Comparison of ENCODE assay signal across 21 cellular contexts in the genomic region with DNA sequence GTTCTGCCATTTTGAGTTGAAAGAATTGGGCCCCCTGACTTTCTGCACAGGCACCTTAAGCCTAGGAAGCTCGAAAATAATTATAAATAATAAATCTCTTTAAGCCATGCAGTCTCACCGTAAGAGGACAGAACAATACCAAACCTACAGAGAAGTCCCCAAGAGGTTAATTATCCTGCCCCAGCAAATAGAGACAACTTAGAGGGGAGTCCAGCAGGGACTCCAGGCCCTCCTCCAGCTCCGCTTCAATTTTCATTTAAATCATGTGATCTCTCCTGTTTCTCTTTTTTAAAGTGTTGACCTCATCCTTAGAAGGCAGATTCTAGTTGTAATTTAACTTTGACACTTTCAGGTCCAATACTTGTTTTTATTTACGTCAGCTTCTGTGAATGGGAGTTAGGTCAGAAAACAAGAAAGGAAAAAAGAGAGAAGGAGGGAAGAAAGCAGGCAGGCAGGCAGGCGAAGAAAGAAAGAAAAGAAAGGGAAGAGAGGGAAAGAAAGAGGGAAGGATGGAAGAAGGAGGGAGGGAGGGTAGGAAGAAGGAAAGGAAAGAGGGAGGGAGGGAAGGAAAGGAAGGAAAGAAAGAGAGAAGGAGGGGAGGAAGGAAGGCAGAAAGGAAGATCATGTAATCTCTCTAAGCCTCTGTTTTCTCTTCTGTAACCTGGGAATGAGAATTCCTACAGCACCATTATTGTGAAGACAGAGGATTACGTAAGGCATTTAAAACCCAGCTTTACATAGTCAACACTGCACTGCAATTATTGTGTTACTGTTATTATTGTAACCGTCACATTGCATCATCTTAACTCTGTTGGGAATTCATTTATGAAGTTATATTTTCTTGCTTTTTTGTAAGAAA.
DNase-seq lines count a peak whose midpoint lies in the region; FAIRE-seq and TF ChIP-seq lines count a peak whose summit lies in the region.
"Had no signal": no experiment of that assay in that cellular context is flagged by ENCODE, and none has a peak within 500 bp of the region (broad histone marks: within the 10 kb centered on the region; RNA-seq: fewer than 3 reads in every experiment).

No MANE protein-coding gene starts in this region.

- peaks cover 39% of the 10 kb centered on the region for H3K4me1 Mint-ChIP-seq in nephron
- H3K4me1 Mint-ChIP-seq: activated B cell treated with CpG ODN at 0.5 μM for 24 hours had no signal

- no peak overlapping the region for H2BK15ac ChIP-seq in H1 (ENCODE audit: low read length)

- no peaks in the 10 kb centered on the region for H3K27me3 Mint-ChIP-seq in nephron (ENCODE audit: low read depth)

- H2BK20ac ChIP-seq in H1 (ENCODE audit: low read length) = no peak overlapping the region

- no peak for TF ChIP-seq EP300 in H1 (IDR thresholded peaks at IDR 0.05; ENCODE audit: borderline replicate concordance in 1 of 2, low read depth in 2 of 2, low read length in 2 of 2)

- no peaks in the 10 kb centered on the region for H3K9me3 ChIP-seq in H1 (ENCODE audit: insufficient read depth in 2 of 2, low read depth in 1 of 2, low read length in 1 of 2)
- H3K9me3 ChIP-seq: gastroesophageal sphincter, SJCRH30 had no signal

- no peaks in the 10 kb centered on the region for H3K36me3 ChIP-seq in H7 (replicated peaks; ENCODE audit: control insufficient read depth, insufficient read depth, low read length)
- no peaks in the 10 kb centered on the region for H3K36me3 ChIP-seq in H1 (ENCODE audit: control insufficient read depth in 2 of 4, insufficient read depth in 4 of 4, low read length in 3 of 4)
- H3K36me3 ChIP-seq: gastroesophageal sphincter, SJCRH30 had no signal

- H3K27ac ChIP-seq in H1 (ENCODE audit: low read depth, low read length) = 0 out of 2 replicates have a peak overlapping the region, but pooled peaks have one; percentile 50
- H3K27ac ChIP-seq: coronary artery, gastroesophageal sphincter, PC-9, SJCRH30 had no signal

- H3K27me3 ChIP-seq in H7 (ENCODE audit: control insufficient read depth, insufficient read depth, low read length) (no peaks in the 10 kb centered on the region), H1 (replicated peaks in 1 of 4; ENCODE audit: control insufficient read depth in 3 of 4, extremely low read depth in 1 of 4, insufficient read depth in 3 of 4, low read length in 3 of 4) (no peaks in the 10 kb centered on the region)
- H3K27me3 ChIP-seq: gastroesophageal sphincter, SJCRH30 had no signal

- peak; percentile 24 for FAIRE-seq in H1 (lab: Jason Lieb, UNC)

- TF ChIP-seq CTCF in H1 (IDR thresholded peaks at IDR 0.05; ENCODE audit: control extremely low read depth in 1 of 3, insufficient read depth in 1 of 3, low read depth in 1 of 3, low read length in 3 of 3) = no peak
- no peak for TF ChIP-seq CTCF in nephron (IDR thresholded peaks at IDR 0.05; ENCODE audit: unreplicated experiment in 3 of 3)

- H3K4me1 ChIP-seq in H1 (replicated peaks in 1 of 4; ENCODE audit: control insufficient read depth in 3 of 4, insufficient read depth in 4 of 4, low read length in 3 of 4) = peaks cover 3 to 28% (median 22%) of the 10 kb centered on the region in 4 experiments

- H3K79me2 ChIP-seq in H1 (ENCODE audit: control insufficient read depth in 1 of 2, insufficient read depth in 2 of 2, low read length in 2 of 2) = no peaks in the 10 kb centered on the region

- POLR2A ChIA-PET in H1 (lab: Charles Lee; ENCODE audit: partially characterized antibody) = interaction anchor here (0.9 kb wide), 1 partner anchor 16 kb away, joined by 4 read pairs; no protein-coding TSS in a partner anchor

- H3K4ac ChIP-seq in H1 (replicated peaks; ENCODE audit: insufficient read length, low read depth, low read length) = no peak overlapping the region

- CTCF ChIA-PET in H1 (lab: Charles Lee; ENCODE audit: partially characterized antibody) = interaction anchor here (1.1 to 1.5 kb wide), 7 partner anchors 9 to 198 kb away, joined by 3 to 5 read pairs (median 3); no protein-coding TSS in a partner anchor

- no peaks in the 10 kb centered on the region for H3K36me3 Mint-ChIP-seq in nephron (ENCODE audit: low read depth)
- H3K36me3 Mint-ChIP-seq: activated naive CD4-positive, alpha-beta T cell treated with anti-CD3 and anti-CD28 coated beads, Interleukin-2, amount 50 U/mL, for 72 hours had no signal

- no peak overlapping the region for H2AK5ac ChIP-seq in H1 (ENCODE audit: low read depth, low read length)

- peak overlapping the region; percentile 68 for H4K5ac ChIP-seq in H1 (ENCODE audit: insufficient read length, low read depth, low read length)

- no peak overlapping the region for H3K56ac ChIP-seq in H1 (replicated peaks; ENCODE audit: insufficient read length, low read depth, low read length)

- H3K9me3 Mint-ChIP-seq in nephron = no peaks in the 10 kb centered on the region
- H3K9me3 Mint-ChIP-seq: activated B cell treated with CpG ODN at 0.5 μM for 24 hours; activated CD8-positive, alpha-beta T cell treated with anti-CD3 and anti-CD28 coated beads for 36 hours; activated naive CD4-positive, alpha-beta T cell treated with anti-CD3 and anti-CD28 coated beads, Interleukin-2, amount 50 U/mL, for 72 hours; activated T-cell treated with anti-CD3 and anti-CD28 coated beads, Interleukin-2, amount 50 U/mL, for 72 hours had no signal

- WGBS in H1 (ENCODE audit: extremely low coverage in 1 of 2, insufficient coverage in 1 of 2, insufficient read length in 1 of 2, insufficient replicate concordance in 2 of 2, low coverage in 1 of 2, low lambda C conversion rate in 2 of 2, missing lambda C conversion rate in 1 of 2), 2 experiments = 47% methylated on average over 7 of the region's 7 CpGs; no CpG with 5 or more reads in 1 of the 2 experiments

- no peaks in the 10 kb centered on the region for H4K20me1 ChIP-seq in H1 (replicated peaks in 1 of 2; ENCODE audit: control insufficient read depth in 1 of 2, insufficient read depth in 2 of 2, low read length in 2 of 2)

- H3K14ac ChIP-seq in H1 (ENCODE audit: insufficient read length) = no peak overlapping the region

- H2AFZ ChIP-seq in H1 (ENCODE audit: low read length) = no peak overlapping the region; the same call in 1 of the 2 replicates
- H2AFZ ChIP-seq: PC-9 had no signal

- DNase-seq in H7 (peak; percentile 56), NCI-H146 treated with DMSO at 0.1 percent for 48 hours (lab: John Stamatoyannopoulos, UW; ENCODE audit: unreplicated experiment) (peak; percentile 64), H1 (ENCODE audit: low read depth in 1 of 2, low spot score in 2 of 2) (no peak), OCI-M1 (lab: John Stamatoyannopoulos, UW) (no peak), NCI-H345 treated with DMSO at 0.1 percent for 48 hours (lab: John Stamatoyannopoulos, UW; ENCODE audit: unreplicated experiment) (no peak)
- DNase-seq in NK-92 treated with Interleukin-12 subunit alpha and Interleukin-12 subunit beta, amount 100 ng/mL, for 24 hours (lab: John Stamatoyannopoulos, UW) = no peak
- DNase-seq in stimulated activated naive CD4-positive, alpha-beta T cell treated with Interleukin-2 at 50 U/mL for 16 hours (lab: John Stamatoyannopoulos, UW) = no peak
- DNase-seq: activated B cell treated with CpG ODN at 0.5 μM for 24 hours; activated CD8-positive, alpha-beta T cell treated with anti-CD3 and anti-CD28 coated beads for 36 hours; activated T-cell treated with anti-CD3 and anti-CD28 coated beads, Interleukin-2, amount 50 U/mL, for 72 hours; AML-193; COR-L47; NCI-H1694; PC-9; SJCRH30; stimulated activated CD4-positive, alpha-beta T cell treated with anti-CD3 and anti-CD28 coated beads, Interleukin-4, amount 100 ng/mL, for 1 hour; T-helper 2 cell had no signal

- H2BK120ac ChIP-seq in H1 (replicated peaks; ENCODE audit: low read depth, low read length) = no peak overlapping the region

- H3K4me3 Mint-ChIP-seq in nephron = peak overlapping the region in 1 of 3 experiments; percentile 2
- H3K4me3 Mint-ChIP-seq: activated B cell treated with CpG ODN at 0.5 μM for 24 hours; activated CD8-positive, alpha-beta T cell treated with anti-CD3 and anti-CD28 coated beads for 36 hours; activated T-cell treated with anti-CD3 and anti-CD28 coated beads, Interleukin-2, amount 50 U/mL, for 72 hours had no signal

- no peak for TF ChIP-seq POLR2A in H1 (IDR thresholded peaks at IDR 0.05; ENCODE audit: control extremely low read depth in 1 of 2, low read depth in 2 of 2, low read length in 2 of 2)

- H3K23ac ChIP-seq in H1 (ENCODE audit: insufficient read length) = no peak overlapping the region

- no peaks in the 10 kb centered on the region for H3K79me1 ChIP-seq in H1 (ENCODE audit: low read depth, low read length)

- H2BK12ac ChIP-seq in H1 (ENCODE audit: low read depth, low read length) = peak overlapping the region; percentile 69; the same call in 1 of the 2 replicates

- no peak overlapping the region for H4K8ac ChIP-seq in H1 (ENCODE audit: extremely low read depth, insufficient read depth, low read length)

- 0 out of 7 replicates have a peak overlapping the region, but pooled peaks of 1 of the 4 experiments have one; percentile 21 for H3K9ac ChIP-seq in H1 (replicated peaks in 1 of 4; ENCODE audit: extremely low read depth in 1 of 4, low read depth in 3 of 4, low read length in 3 of 4)

- peak overlapping the region; percentile 81; the same call in 1 of the 2 replicates for H2BK5ac ChIP-seq in H1 (ENCODE audit: low read depth, low read length)

- H4K91ac ChIP-seq in H1 (replicated peaks; ENCODE audit: insufficient read length, low read length) = peak overlapping the region; percentile 30

- TF ChIP-seq RAD21 in H1 (IDR thresholded peaks at IDR 0.05 in 1 of 2, conservative IDR thresholded peaks at IDR 0.05 in 1 of 2; ENCODE audit: low read depth in 2 of 2, low read length in 2 of 2) = no peak

- H3K4me2 ChIP-seq in H1 (ENCODE audit: insufficient read depth in 1 of 2, low read depth in 2 of 2, low read length in 2 of 2) = peak overlapping the region in 1 of 2 experiments; percentile 19; a peak in 2 of 4 replicates
- H3K4me2 ChIP-seq: PC-9 had no signal

- peak overlapping the region; percentile 5; the same call in 1 of the 2 replicates for H3K18ac ChIP-seq in H1 (ENCODE audit: extremely low read depth, low read length)

- H3K23me2 ChIP-seq in H1 (ENCODE audit: low read depth, low read length) = no peaks in the 10 kb centered on the region

- H3K4me3 ChIP-seq in H7 (ENCODE audit: insufficient read depth, low read depth, low read length) = no peak overlapping the region
- H3K4me3 ChIP-seq in H1 (ENCODE audit: extremely low read depth in 1 of 4, insufficient read depth in 2 of 4, low read depth in 3 of 4, low read length in 4 of 4) = no peak overlapping the region
- H3K4me3 ChIP-seq: coronary artery, gastroesophageal sphincter, PC-9, SJCRH30 had no signal

- H3K27ac Mint-ChIP-seq in nephron = peak overlapping the region; percentile 66 to 91 (median 80)
- H3K27ac Mint-ChIP-seq: activated B cell treated with CpG ODN at 0.5 μM for 24 hours; activated CD8-positive, alpha-beta T cell treated with anti-CD3 and anti-CD28 coated beads for 36 hours; activated naive CD4-positive, alpha-beta T cell treated with anti-CD3 and anti-CD28 coated beads, Interleukin-2, amount 50 U/mL, for 72 hours; activated T-cell treated with anti-CD3 and anti-CD28 coated beads, Interleukin-2, amount 50 U/mL, for 72 hours had no signal

TF ChIP-seq in H1, 55 proteins besides CTCF, POLR2A, EP300 and RAD21:
- TF ChIP-seq CEBPB (IDR thresholded peaks at IDR 0.05; ENCODE audit: low read depth, low read length) (peak; percentile 55), TAF7 (optimal IDR thresholded peaks at IDR 0.05; ENCODE audit: borderline replicate concordance, low read depth, low read length) (no peak)

Comparison
In these comparisons a context has a peak if more than half of its experiments do, and no peak if none do; other contexts are left out.
1. DNase-seq: peak in H7 (single experiment) and NCI-H146 treated with DMSO at 0.1 percent for 48 hours (single experiment); none in H1 (0 of 2), OCI-M1 (single experiment), NK-92 treated with Interleukin-12 subunit alpha and Interleukin-12 subunit beta, amount 100 ng/mL, for 24 hours (single experiment), NCI-H345 treated with DMSO at 0.1 percent for 48 hours (single experiment) and stimulated activated naive CD4-positive, alpha-beta T cell treated with Interleukin-2 at 50 U/mL for 16 hours (single experiment).